Comparison of ENCODE assay signal across 10 cellular contexts in genomic region chr9:72149231-72149975, GRCh38. TPM values are rescaled to one million over a fixed set of nuclear protein-coding genes. Genes with fewer than 3 reads are reported as not detected.
A peak's percentile ranks its signal among the peaks of the same experiment; 100 is the strongest.
DNase-seq lines count a peak whose midpoint lies in the region; ATAC-seq lines count a peak whose summit lies in the region.
"Had no signal": no experiment of that assay in that cellular context is flagged by ENCODE, and none has a peak within 500 bp of the region (broad histone marks: within the 10 kb centered on the region; RNA-seq: fewer than 3 reads in every experiment).

Gene GDA, plus strand, starts transcription at chr9:72149440. Its CDS starts 120 bp downstream, at chr9:72149560.

- no peak within 1 kb of the TSS for H3K4me3 Mint-ChIP-seq in stimulated activated naive CD8-positive, alpha-beta T cell treated with anti-CD3 and anti-CD28 coated beads, Interleukin-15, amount 100 ng/mL, for 72 hours

- H3K9me3 ChIP-seq in adipocyte (ENCODE audit: control insufficient read depth, low read length) = no peaks in the 10 kb centered on the region

- ATAC-seq in stimulated activated naive CD8-positive, alpha-beta T cell treated with anti-CD3 and anti-CD28 coated beads, Interleukin-15, amount 100 ng/mL, for 72 hours = peak; percentile 26
- ATAC-seq in stimulated activated naive CD8-positive, alpha-beta T cell treated with anti-CD3 and anti-CD28 coated beads, Interleukin-15, Interleukin-2, amounts not matched to agents 100 U/mL and 50 U/mL, for 24 hours = no peak
- ATAC-seq in left lobe of liver (peak; percentile 91), HG02884 (IDR thresholded peaks at IDR 0.05; ENCODE audit: unreplicated experiment) (no peak), GM21526 (IDR thresholded peaks at IDR 0.05; ENCODE audit: low FRiP score, unreplicated experiment) (no peak)

- peaks cover 11% of the 10 kb centered on the region for H3K4me1 Mint-ChIP-seq in stimulated activated naive CD8-positive, alpha-beta T cell treated with anti-CD3 and anti-CD28 coated beads, Interleukin-15, amount 100 ng/mL, for 72 hours

- no peaks in the 10 kb centered on the region for H3K4me1 ChIP-seq in adipocyte (ENCODE audit: control insufficient read depth, insufficient read depth, low read length)

- peaks cover 49% of the 10 kb centered on the region for H3K27me3 Mint-ChIP-seq in stimulated activated naive CD8-positive, alpha-beta T cell treated with anti-CD3 and anti-CD28 coated beads, Interleukin-15, amount 100 ng/mL, for 72 hours

- peak within 1 kb of the TSS in 1 of 2 donors; percentile 82 for H3K27ac Mint-ChIP-seq in stimulated activated naive CD8-positive, alpha-beta T cell treated with anti-CD3 and anti-CD28 coated beads, Interleukin-15, amount 100 ng/mL, for 72 hours

- no peak within 1 kb of the TSS for H3K9ac ChIP-seq in adipocyte (ENCODE audit: low read length)

- no peak for DNase-seq in stimulated activated naive CD8-positive, alpha-beta T cell treated with anti-CD3 and anti-CD28 coated beads, Interleukin-15, amount 100 ng/mL, for 72 hours
- no peak for DNase-seq in stimulated activated naive CD8-positive, alpha-beta T cell treated with anti-CD3 and anti-CD28 coated beads, Interleukin-15, Interleukin-2, amounts not matched to agents 100 U/mL and 50 U/mL, for 24 hours
- DNase-seq in adipocyte (ENCODE audit: low read depth) = no peak
- DNase-seq in left lobe of liver (ENCODE audit: low spot score) = peak; percentile 93
- DNase-seq in middle frontal gyrus (ENCODE audit: extremely low spot score, low spot score) = no peak
- DNase-seq in T-helper 9 cell = no peak

- peak within 1 kb of the TSS; percentile 67 for H3K4me3 ChIP-seq in adipocyte (ENCODE audit: low read length)

- no peaks in the 10 kb centered on the region for H3K9me3 Mint-ChIP-seq in stimulated activated naive CD8-positive, alpha-beta T cell treated with anti-CD3 and anti-CD28 coated beads, Interleukin-15, amount 100 ng/mL, for 72 hours

- peaks cover 34% of the 10 kb centered on the region for H3K27me3 ChIP-seq in adipocyte (replicated peaks; ENCODE audit: control insufficient read depth, insufficient read depth, low read length)

- no peaks in the 10 kb centered on the region for H3K36me3 ChIP-seq in adipocyte (ENCODE audit: control insufficient read depth, insufficient read depth, low read length, severe bottlenecking)

RNA-seq across cellular contexts. Expression of gene GDA, which starts in this region (rescaled TPM):
- total RNA-seq in left lobe of liver = 43.2 TPM
- total RNA-seq: LHCN-M2, myocyte had no signal

Comparison
In these comparisons a context has a peak if more than half of its experiments do, and no peak if none do; other contexts are left out.
1. ATAC-seq: peak in stimulated activated naive CD8-positive, alpha-beta T cell treated with anti-CD3 and anti-CD28 coated beads, Interleukin-15, amount 100 ng/mL, for 72 hours (single experiment) and left lobe of liver (single experiment); none in stimulated activated naive CD8-positive, alpha-beta T cell treated with anti-CD3 and anti-CD28 coated beads, Interleukin-15, Interleukin-2, amounts not matched to agents 100 U/mL and 50 U/mL, for 24 hours (single experiment), HG02884 (single experiment) and GM21526 (single experiment).